In the genomic region with DNA sequence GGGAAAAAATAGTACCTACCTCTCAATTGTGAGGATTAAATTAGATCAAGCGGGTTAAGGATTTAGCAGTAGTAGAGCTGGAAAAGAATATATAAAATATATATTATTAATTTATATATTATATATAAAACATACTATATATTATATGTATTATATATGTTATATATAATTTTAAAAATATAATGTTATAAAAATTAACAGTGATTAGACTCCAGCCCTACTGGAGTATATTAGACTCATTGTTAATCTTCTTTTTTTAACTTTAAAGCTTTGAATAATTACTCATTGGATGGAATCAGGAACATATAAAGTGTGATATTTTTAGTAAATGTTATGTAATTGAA, we compare ENCODE assay signal across 1 cellular context.
A peak's percentile ranks its signal among the peaks of the same experiment; 100 is the strongest.
TF ChIP-seq lines count a peak whose summit lies in the region.

No MANE protein-coding gene starts in this region.

TF ChIP-seq in K562, 482 proteins besides CTCF, POLR2A, EP300 and RAD21 (continues in another document):
- TF ChIP-seq SIRT6 (IDR thresholded peaks at IDR 0.05; ENCODE audit: low read depth, low read length), result no peak
- TF ChIP-seq ZNF589 (CRISPR knock-in tag; IDR thresholded peaks at IDR 0.05; ENCODE audit: low read depth), result peak; percentile 70; the same call in 1 of the 2 replicates
- no peak for TF ChIP-seq SMARCB1 (IDR thresholded peaks at IDR 0.05; ENCODE audit: insufficient read length, low read depth)
- TF ChIP-seq, protein P1, sequence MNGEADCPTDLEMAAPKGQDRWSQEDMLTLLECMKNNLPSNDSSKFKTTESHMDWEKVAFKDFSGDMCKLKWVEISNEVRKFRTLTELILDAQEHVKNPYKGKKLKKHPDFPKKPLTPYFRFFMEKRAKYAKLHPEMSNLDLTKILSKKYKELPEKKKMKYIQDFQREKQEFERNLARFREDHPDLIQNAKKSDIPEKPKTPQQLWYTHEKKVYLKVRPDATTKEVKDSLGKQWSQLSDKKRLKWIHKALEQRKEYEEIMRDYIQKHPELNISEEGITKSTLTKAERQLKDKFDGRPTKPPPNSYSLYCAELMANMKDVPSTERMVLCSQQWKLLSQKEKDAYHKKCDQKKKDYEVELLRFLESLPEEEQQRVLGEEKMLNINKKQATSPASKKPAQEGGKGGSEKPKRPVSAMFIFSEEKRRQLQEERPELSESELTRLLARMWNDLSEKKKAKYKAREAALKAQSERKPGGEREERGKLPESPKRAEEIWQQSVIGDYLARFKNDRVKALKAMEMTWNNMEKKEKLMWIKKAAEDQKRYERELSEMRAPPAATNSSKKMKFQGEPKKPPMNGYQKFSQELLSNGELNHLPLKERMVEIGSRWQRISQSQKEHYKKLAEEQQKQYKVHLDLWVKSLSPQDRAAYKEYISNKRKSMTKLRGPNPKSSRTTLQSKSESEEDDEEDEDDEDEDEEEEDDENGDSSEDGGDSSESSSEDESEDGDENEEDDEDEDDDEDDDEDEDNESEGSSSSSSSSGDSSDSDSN (IDR thresholded peaks at IDR 0.05; ENCODE audit: borderline replicate concordance in 1 of 2, low read depth in 2 of 2, low read length in 2 of 2), result 0 out of 4 replicates have a peak, but pooled peaks of 1 of the 2 experiments have one; percentile 7
- no peak for TF ChIP-seq SMAD4 (CRISPR knock-in tag; conservative IDR thresholded peaks at IDR 0.05)
- no peak for TF ChIP-seq ZBTB7A (IDR thresholded peaks at IDR 0.05; ENCODE audit: borderline replicate concordance, control insufficient read depth, low read depth, low read length)
- no peak for TF ChIP-seq ZNF146 (CRISPR knock-in tag; IDR thresholded peaks at IDR 0.05; ENCODE audit: unreplicated experiment)
- no peak for TF ChIP-seq HOXB6 (CRISPR knock-in tag; IDR thresholded peaks at IDR 0.05; ENCODE audit: borderline replicate concordance)
- TF ChIP-seq OTX1 (CRISPR knock-in tag; IDR thresholded peaks at IDR 0.05), result no peak
- peak; percentile 87 for TF ChIP-seq ZNF175 (CRISPR knock-in tag; IDR thresholded peaks at IDR 0.05; ENCODE audit: low read depth)
- TF ChIP-seq, protein P2, sequence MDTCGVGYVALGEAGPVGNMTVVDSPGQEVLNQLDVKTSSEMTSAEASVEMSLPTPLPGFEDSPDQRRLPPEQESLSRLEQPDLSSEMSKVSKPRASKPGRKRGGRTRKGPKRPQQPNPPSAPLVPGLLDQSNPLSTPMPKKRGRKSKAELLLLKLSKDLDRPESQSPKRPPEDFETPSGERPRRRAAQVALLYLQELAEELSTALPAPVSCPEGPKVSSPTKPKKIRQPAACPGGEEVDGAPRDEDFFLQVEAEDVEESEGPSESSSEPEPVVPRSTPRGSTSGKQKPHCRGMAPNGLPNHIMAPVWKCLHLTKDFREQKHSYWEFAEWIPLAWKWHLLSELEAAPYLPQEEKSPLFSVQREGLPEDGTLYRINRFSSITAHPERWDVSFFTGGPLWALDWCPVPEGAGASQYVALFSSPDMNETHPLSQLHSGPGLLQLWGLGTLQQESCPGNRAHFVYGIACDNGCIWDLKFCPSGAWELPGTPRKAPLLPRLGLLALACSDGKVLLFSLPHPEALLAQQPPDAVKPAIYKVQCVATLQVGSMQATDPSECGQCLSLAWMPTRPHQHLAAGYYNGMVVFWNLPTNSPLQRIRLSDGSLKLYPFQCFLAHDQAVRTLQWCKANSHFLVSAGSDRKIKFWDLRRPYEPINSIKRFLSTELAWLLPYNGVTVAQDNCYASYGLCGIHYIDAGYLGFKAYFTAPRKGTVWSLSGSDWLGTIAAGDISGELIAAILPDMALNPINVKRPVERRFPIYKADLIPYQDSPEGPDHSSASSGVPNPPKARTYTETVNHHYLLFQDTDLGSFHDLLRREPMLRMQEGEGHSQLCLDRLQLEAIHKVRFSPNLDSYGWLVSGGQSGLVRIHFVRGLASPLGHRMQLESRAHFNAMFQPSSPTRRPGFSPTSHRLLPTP (IDR thresholded peaks at IDR 0.05; ENCODE audit: borderline replicate concordance, extremely low read depth, insufficient read length), result no peak
- TF ChIP-seq HDAC1 (IDR thresholded peaks at IDR 0.05), result 0 out of 4 replicates have a peak, but pooled peaks of 1 of the 2 experiments have one; percentile 2
- TF ChIP-seq FOSL1 (tag; conservative IDR thresholded peaks at IDR 0.05), result 0 out of 2 replicates have a peak, but pooled peaks have one; percentile 44
- TF ChIP-seq, protein P3, sequence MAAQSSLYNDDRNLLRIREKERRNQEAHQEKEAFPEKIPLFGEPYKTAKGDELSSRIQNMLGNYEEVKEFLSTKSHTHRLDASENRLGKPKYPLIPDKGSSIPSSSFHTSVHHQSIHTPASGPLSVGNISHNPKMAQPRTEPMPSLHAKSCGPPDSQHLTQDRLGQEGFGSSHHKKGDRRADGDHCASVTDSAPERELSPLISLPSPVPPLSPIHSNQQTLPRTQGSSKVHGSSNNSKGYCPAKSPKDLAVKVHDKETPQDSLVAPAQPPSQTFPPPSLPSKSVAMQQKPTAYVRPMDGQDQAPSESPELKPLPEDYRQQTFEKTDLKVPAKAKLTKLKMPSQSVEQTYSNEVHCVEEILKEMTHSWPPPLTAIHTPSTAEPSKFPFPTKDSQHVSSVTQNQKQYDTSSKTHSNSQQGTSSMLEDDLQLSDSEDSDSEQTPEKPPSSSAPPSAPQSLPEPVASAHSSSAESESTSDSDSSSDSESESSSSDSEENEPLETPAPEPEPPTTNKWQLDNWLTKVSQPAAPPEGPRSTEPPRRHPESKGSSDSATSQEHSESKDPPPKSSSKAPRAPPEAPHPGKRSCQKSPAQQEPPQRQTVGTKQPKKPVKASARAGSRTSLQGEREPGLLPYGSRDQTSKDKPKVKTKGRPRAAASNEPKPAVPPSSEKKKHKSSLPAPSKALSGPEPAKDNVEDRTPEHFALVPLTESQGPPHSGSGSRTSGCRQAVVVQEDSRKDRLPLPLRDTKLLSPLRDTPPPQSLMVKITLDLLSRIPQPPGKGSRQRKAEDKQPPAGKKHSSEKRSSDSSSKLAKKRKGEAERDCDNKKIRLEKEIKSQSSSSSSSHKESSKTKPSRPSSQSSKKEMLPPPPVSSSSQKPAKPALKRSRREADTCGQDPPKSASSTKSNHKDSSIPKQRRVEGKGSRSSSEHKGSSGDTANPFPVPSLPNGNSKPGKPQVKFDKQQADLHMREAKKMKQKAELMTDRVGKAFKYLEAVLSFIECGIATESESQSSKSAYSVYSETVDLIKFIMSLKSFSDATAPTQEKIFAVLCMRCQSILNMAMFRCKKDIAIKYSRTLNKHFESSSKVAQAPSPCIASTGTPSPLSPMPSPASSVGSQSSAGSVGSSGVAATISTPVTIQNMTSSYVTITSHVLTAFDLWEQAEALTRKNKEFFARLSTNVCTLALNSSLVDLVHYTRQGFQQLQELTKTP (IDR thresholded peaks at IDR 0.05; ENCODE audit: low read depth in 1 of 2, partially characterized antibody in 2 of 2), result no peak
- TF ChIP-seq, protein P4, sequence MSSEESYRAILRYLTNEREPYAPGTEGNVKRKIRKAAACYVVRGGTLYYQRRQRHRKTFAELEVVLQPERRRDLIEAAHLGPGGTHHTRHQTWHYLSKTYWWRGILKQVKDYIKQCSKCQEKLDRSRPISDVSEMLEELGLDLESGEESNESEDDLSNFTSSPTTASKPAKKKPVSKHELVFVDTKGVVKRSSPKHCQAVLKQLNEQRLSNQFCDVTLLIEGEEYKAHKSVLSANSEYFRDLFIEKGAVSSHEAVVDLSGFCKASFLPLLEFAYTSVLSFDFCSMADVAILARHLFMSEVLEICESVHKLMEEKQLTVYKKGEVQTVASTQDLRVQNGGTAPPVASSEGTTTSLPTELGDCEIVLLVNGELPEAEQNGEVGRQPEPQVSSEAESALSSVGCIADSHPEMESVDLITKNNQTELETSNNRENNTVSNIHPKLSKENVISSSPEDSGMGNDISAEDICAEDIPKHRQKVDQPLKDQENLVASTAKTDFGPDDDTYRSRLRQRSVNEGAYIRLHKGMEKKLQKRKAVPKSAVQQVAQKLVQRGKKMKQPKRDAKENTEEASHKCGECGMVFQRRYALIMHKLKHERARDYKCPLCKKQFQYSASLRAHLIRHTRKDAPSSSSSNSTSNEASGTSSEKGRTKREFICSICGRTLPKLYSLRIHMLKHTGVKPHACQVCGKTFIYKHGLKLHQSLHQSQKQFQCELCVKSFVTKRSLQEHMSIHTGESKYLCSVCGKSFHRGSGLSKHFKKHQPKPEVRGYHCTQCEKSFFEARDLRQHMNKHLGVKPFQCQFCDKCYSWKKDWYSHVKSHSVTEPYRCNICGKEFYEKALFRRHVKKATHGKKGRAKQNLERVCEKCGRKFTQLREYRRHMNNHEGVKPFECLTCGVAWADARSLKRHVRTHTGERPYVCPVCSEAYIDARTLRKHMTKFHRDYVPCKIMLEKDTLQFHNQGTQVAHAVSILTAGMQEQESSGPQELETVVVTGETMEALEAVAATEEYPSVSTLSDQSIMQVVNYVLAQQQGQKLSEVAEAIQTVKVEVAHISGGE (CRISPR knock-in tag; IDR thresholded peaks at IDR 0.05), result peak in 1 of 3 experiments; percentile 94; a peak in 2 of 6 replicates
- no peak for TF ChIP-seq HCFC1 (IDR thresholded peaks at IDR 0.05; ENCODE audit: low read depth, low read length)
- TF ChIP-seq, protein P5, sequence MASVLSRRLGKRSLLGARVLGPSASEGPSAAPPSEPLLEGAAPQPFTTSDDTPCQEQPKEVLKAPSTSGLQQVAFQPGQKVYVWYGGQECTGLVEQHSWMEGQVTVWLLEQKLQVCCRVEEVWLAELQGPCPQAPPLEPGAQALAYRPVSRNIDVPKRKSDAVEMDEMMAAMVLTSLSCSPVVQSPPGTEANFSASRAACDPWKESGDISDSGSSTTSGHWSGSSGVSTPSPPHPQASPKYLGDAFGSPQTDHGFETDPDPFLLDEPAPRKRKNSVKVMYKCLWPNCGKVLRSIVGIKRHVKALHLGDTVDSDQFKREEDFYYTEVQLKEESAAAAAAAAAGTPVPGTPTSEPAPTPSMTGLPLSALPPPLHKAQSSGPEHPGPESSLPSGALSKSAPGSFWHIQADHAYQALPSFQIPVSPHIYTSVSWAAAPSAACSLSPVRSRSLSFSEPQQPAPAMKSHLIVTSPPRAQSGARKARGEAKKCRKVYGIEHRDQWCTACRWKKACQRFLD (CRISPR knock-in tag; IDR thresholded peaks at IDR 0.05), result peak; percentile 39; the same call in 1 of the 2 replicates
- no peak for TF ChIP-seq NFE2L1 (tag; IDR thresholded peaks at IDR 0.05; ENCODE audit: borderline replicate concordance, low read depth)
- TF ChIP-seq, protein P6, sequence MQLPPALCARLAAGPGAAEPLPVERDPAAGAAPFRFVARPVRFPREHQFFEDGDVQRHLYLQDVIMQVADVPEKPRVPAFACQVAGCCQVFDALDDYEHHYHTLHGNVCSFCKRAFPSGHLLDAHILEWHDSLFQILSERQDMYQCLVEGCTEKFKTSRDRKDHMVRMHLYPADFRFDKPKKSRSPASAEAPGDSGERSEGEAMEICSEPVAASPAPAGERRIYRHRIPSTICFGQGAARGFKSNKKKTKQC (CRISPR knock-in tag; IDR thresholded peaks at IDR 0.05), result no peak
- TF ChIP-seq NBN (IDR thresholded peaks at IDR 0.05; ENCODE audit: low read depth), result 0 out of 2 replicates have a peak, but pooled peaks have one; percentile 2
- no peak for TF ChIP-seq ZKSCAN3 (CRISPR knock-in tag; IDR thresholded peaks at IDR 0.05)
- 0 out of 2 replicates have a peak, but pooled peaks have one; percentile 3 for TF ChIP-seq ILF3 (IDR thresholded peaks at IDR 0.05; ENCODE audit: borderline replicate concordance)
- 0 out of 2 replicates have a peak, but pooled peaks have one; percentile 29 for TF ChIP-seq ZKSCAN8 (CRISPR knock-in tag; IDR thresholded peaks at IDR 0.05)
- TF ChIP-seq, protein P7, sequence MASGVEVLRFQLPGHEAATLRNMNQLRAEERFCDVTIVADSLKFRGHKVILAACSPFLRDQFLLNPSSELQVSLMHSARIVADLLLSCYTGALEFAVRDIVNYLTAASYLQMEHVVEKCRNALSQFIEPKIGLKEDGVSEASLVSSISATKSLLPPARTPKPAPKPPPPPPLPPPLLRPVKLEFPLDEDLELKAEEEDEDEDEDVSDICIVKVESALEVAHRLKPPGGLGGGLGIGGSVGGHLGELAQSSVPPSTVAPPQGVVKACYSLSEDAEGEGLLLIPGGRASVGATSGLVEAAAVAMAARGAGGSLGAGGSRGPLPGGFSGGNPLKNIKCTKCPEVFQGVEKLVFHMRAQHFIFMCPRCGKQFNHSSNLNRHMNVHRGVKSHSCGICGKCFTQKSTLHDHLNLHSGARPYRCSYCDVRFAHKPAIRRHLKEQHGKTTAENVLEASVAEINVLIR (CRISPR knock-in tag; IDR thresholded peaks at IDR 0.05), result no peak
- TF ChIP-seq CTBP1 (IDR thresholded peaks at IDR 0.05; ENCODE audit: borderline replicate concordance), result no peak
